ENCODE assay signal across 11 cellular contexts in the genomic region with DNA sequence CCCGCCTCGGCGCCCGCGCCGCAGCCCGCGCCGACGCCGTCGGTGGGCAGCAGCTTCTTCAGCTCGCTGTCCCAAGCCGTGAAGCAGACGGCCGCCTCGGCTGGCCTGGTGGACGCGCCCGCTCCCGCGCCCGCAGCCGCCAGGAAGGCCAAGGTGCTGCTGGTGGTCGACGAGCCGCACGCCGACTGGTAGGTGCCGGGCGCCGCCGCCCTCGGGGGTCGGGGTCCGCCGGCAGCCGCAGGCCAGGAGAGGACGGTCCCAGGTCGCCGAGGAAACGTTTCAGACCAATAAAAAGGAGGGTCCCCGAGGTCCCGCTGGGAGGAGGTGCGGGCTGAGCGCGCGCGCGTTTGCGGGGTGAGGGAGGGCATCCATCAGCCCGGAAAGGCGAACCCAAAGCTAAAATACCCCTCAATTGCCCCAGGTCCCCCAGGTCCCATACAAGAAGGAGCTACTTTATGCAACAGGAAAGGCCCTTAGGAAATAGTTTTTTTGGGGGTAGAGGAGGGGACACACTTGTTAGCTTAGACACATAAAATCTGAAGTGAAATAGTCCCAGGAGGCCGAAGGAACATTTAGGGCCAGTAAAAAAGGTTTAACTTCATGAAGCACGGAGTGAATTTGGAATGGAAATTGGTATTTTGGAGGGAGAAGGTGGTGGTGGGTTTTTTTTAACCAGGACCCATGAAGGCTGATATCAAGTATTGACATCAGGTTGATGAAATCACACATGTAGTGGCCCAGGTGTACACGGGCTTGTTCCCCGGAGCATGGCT. TPM values are rescaled to one million over a fixed set of nuclear protein-coding genes. Genes with fewer than 3 reads are reported as not detected.
DNase-seq lines count a peak whose midpoint lies in the region; ATAC-seq, FAIRE-seq and TF ChIP-seq lines count a peak whose summit lies in the region.
"Had no signal": no experiment of that assay in that cellular context is flagged by ENCODE, and none has a peak within 500 bp of the region (broad histone marks: within the 10 kb centered on the region; RNA-seq: fewer than 3 reads in every experiment).

No MANE protein-coding gene starts in this region.

- no peak for FAIRE-seq in RCC 7860 (lab: Jason Lieb, UNC)
- FAIRE-seq: HTR-8/SVneo had no signal

- POLR2A ChIA-PET in CD8-positive, alpha-beta memory T cell (lab: Charles Lee): no interaction called here

- H3K36me3 Mint-ChIP-seq in CD8-positive, alpha-beta memory T cell: peaks cover 0 to 1% (median 0%) of the 10 kb centered on the region in 3 donors
- H3K36me3 Mint-ChIP-seq in central memory CD8-positive, alpha-beta T cell (ENCODE audit: insufficient read depth): no peaks in the 10 kb centered on the region
- H3K36me3 Mint-ChIP-seq in neural crest cell (ENCODE audit: low read depth): no peaks in the 10 kb centered on the region

- no peak for DNase-seq in CD8-positive, alpha-beta memory T cell
- DNase-seq in HAP-1 (ENCODE audit: low spot score in 2 of 2): peak in 1 of 2 experiments; percentile 38
- no peak for DNase-seq in central memory CD8-positive, alpha-beta T cell (ENCODE audit: low spot score in 2 of 2)
- no peak for DNase-seq in neural crest cell (ENCODE audit: low read depth, low spot score)
- DNase-seq in RCC 7860 (ENCODE audit: low spot score): no peak
- no peak for DNase-seq in left cardiac atrium
- no peak for DNase-seq in H4 (ENCODE audit: low spot score)

- in situ Hi-C loops in HAP-1 (cut with MboI; ENCODE audit: low sequenced_read_pairs): no loop called here

- no peaks in the 10 kb centered on the region for H3K36me3 ChIP-seq in CD8-positive, alpha-beta memory T cell (ENCODE audit: insufficient read depth, low read length)
- no peaks in the 10 kb centered on the region for H3K36me3 ChIP-seq in HAP-1 (replicated peaks)

- peaks cover 0 to 5% (median 2%) of the 10 kb centered on the region in 5 donors for H3K9me3 Mint-ChIP-seq in CD8-positive, alpha-beta memory T cell
- no peaks in the 10 kb centered on the region for H3K9me3 Mint-ChIP-seq in central memory CD8-positive, alpha-beta T cell
- no peaks in the 10 kb centered on the region for H3K9me3 Mint-ChIP-seq in neural crest cell
- H3K9me3 Mint-ChIP-seq: activated CD4-positive, alpha-beta memory T cell treated with anti-CD3 and anti-CD28 coated beads, Interleukin-2, amount 10 ng/mL, durations not matched to agents 7 days and 5 days had no signal

- TF ChIP-seq CTCF in neural crest cell (conservative IDR thresholded peaks at IDR 0.05): no peak

- H3K9me3 ChIP-seq in CD8-positive, alpha-beta memory T cell (ENCODE audit: low read length): no peaks in the 10 kb centered on the region
- H3K9me3 ChIP-seq in HAP-1: no peaks in the 10 kb centered on the region

- CTCF ChIA-PET in CD8-positive, alpha-beta memory T cell (lab: Charles Lee): no interaction called here

- H3K27ac Mint-ChIP-seq in CD8-positive, alpha-beta memory T cell: no peak overlapping the region
- no peak overlapping the region for H3K27ac Mint-ChIP-seq in central memory CD8-positive, alpha-beta T cell (ENCODE audit: low read depth)
- H3K27ac Mint-ChIP-seq in neural crest cell (ENCODE audit: unreplicated experiment): no peak overlapping the region
- H3K27ac Mint-ChIP-seq: activated CD4-positive, alpha-beta memory T cell treated with anti-CD3 and anti-CD28 coated beads, Interleukin-2, amount 10 ng/mL, durations not matched to agents 7 days and 5 days had no signal

- no peak overlapping the region for H3K4me3 ChIP-seq in CD8-positive, alpha-beta memory T cell (ENCODE audit: low read length)
- H3K4me3 ChIP-seq in HAP-1: peak overlapping the region; percentile 57

- peak overlapping the region in 4 of 7 donors; percentile 20 to 47 (median 35) for H3K4me3 Mint-ChIP-seq in CD8-positive, alpha-beta memory T cell
- peak overlapping the region; percentile 7 for H3K4me3 Mint-ChIP-seq in central memory CD8-positive, alpha-beta T cell
- peak overlapping the region; percentile 50 for H3K4me3 Mint-ChIP-seq in neural crest cell

- no peak for ATAC-seq in central memory CD8-positive, alpha-beta T cell (replicated peaks; ENCODE audit: extremely low read depth, poor library complexity, severe bottlenecking)
- no peak for ATAC-seq in GM18502 (IDR thresholded peaks at IDR 0.05; ENCODE audit: poor library complexity, unreplicated experiment)
- ATAC-seq in left cardiac atrium: no peak

- peaks cover 40% of the 10 kb centered on the region for H3K27me3 ChIP-seq in CD8-positive, alpha-beta memory T cell (ENCODE audit: insufficient read depth, low read length, poor library complexity, severe bottlenecking)
- 0 out of 2 replicates have a peak, but pooled peaks cover 4% of the 10 kb centered on the region for H3K27me3 ChIP-seq in HAP-1 (ENCODE audit: low read depth)

- no peaks in the 10 kb centered on the region for H3K4me1 ChIP-seq in CD8-positive, alpha-beta memory T cell (ENCODE audit: insufficient read depth, low read length)
- H3K4me1 ChIP-seq in HAP-1: peaks cover 3% of the 10 kb centered on the region; the same call in 1 of the 2 replicates

- intact Hi-C loops in left cardiac atrium (cut with DNase I): no loop called here

- H3K27ac ChIP-seq in CD8-positive, alpha-beta memory T cell (ENCODE audit: low read depth, low read length): no peak overlapping the region

- H3K27me3 Mint-ChIP-seq in CD8-positive, alpha-beta memory T cell: peaks cover 23 to 71% of the 10 kb centered on the region in 2 donors
- H3K27me3 Mint-ChIP-seq in central memory CD8-positive, alpha-beta T cell: peaks cover 71% of the 10 kb centered on the region
- peaks cover 84% of the 10 kb centered on the region for H3K27me3 Mint-ChIP-seq in neural crest cell (ENCODE audit: low read depth)

- peaks cover 2 to 10% (median 10%) of the 10 kb centered on the region in 3 donors for H3K4me1 Mint-ChIP-seq in CD8-positive, alpha-beta memory T cell
- H3K4me1 Mint-ChIP-seq in central memory CD8-positive, alpha-beta T cell: no peaks in the 10 kb centered on the region
- peaks cover 7% of the 10 kb centered on the region for H3K4me1 Mint-ChIP-seq in neural crest cell

RNA-seq across cellular contexts. Expression of gene SYN2, which starts 0.7 kb away (rescaled TPM):
- total RNA-seq in CD8-positive, alpha-beta memory T cell: under 1 TPM in 1 of 2 experiments, not detected in 1; 0.09 TPM
- polyA plus RNA-seq in CD8-positive, alpha-beta memory T cell: not detected
- 0.96 and 1.2 TPM in 2 replicates for total RNA-seq in neural crest cell
- 1 to 10 TPM; 4.4 to 5.2 TPM for total RNA-seq in left cardiac atrium
- total RNA-seq in H4 (2014; rRNA removed; shearing (Covaris generic)): 0.88 and 1.8 TPM in 2 replicates
- total RNA-seq: OCI-LY7 had no signal
